In genomic region chr20:3798405-3798768, GRCh38 we compare ENCODE assay signal across 2 cellular contexts.
TF ChIP-seq lines count a peak whose summit lies in the region.

No MANE protein-coding gene starts in this region.

TF ChIP-seq in SK-N-SH, 30 proteins besides CTCF, POLR2A, EP300 and RAD21 (continued from another document):
- TF ChIP-seq ZBTB33 (IDR thresholded peaks at IDR 0.05; ENCODE audit: borderline replicate concordance, low read depth), result no peak
- TF ChIP-seq POLR2AphosphoS5 (IDR thresholded peaks at IDR 0.05; ENCODE audit: low read depth, low read length), result no peak
- TF ChIP-seq NRF1 (IDR thresholded peaks at IDR 0.05; ENCODE audit: low read depth, low read length), result no peak
- TF ChIP-seq JUND (IDR thresholded peaks at IDR 0.05), result no peak
- TF ChIP-seq MXI1 (IDR thresholded peaks at IDR 0.05; ENCODE audit: low read depth, low read length), result no peak
- no peak for TF ChIP-seq EZH2phosphoT487 (IDR thresholded peaks at IDR 0.05; ENCODE audit: borderline replicate concordance, low read depth)
- no peak for TF ChIP-seq YY1 (IDR thresholded peaks at IDR 0.05; ENCODE audit: low read depth)
- TF ChIP-seq, protein P1, sequence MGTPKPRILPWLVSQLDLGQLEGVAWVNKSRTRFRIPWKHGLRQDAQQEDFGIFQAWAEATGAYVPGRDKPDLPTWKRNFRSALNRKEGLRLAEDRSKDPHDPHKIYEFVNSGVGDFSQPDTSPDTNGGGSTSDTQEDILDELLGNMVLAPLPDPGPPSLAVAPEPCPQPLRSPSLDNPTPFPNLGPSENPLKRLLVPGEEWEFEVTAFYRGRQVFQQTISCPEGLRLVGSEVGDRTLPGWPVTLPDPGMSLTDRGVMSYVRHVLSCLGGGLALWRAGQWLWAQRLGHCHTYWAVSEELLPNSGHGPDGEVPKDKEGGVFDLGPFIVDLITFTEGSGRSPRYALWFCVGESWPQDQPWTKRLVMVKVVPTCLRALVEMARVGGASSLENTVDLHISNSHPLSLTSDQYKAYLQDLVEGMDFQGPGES (IDR thresholded peaks at IDR 0.05; ENCODE audit: low read depth, low read length), result no peak
- TF ChIP-seq GABPA (IDR thresholded peaks at IDR 0.05; ENCODE audit: low read depth), result no peak
- no peak for TF ChIP-seq SMC3 (IDR thresholded peaks at IDR 0.05; ENCODE audit: low read depth, low read length)
- TF ChIP-seq, protein P2, sequence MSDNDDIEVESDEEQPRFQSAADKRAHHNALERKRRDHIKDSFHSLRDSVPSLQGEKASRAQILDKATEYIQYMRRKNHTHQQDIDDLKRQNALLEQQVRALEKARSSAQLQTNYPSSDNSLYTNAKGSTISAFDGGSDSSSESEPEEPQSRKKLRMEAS (IDR thresholded peaks at IDR 0.05; ENCODE audit: low read depth), result no peak
- no peak for TF ChIP-seq TEAD4 (IDR thresholded peaks at IDR 0.05; ENCODE audit: borderline replicate concordance, insufficient read depth)
- no peak for TF ChIP-seq FOXM1 (IDR thresholded peaks at IDR 0.05; ENCODE audit: low read depth)
- no peak for TF ChIP-seq GATA2 (CRISPR knock-in tag; IDR thresholded peaks at IDR 0.05)
- TF ChIP-seq MEF2A (IDR thresholded peaks at IDR 0.05; ENCODE audit: borderline replicate concordance, low read depth), result no peak
- no peak for TF ChIP-seq RCOR1 (IDR thresholded peaks at IDR 0.05; ENCODE audit: low read length)
- no peak for TF ChIP-seq TAF1 (IDR thresholded peaks at IDR 0.05; ENCODE audit: borderline replicate concordance, low read depth, low read length)
TF ChIP-seq in SK-N-SH: peak in this region for 0.

TF ChIP-seq in SK-N-SH treated with all-trans-retinoic acid at 6 μM for 48 hours, 23 proteins besides CTCF, POLR2A, EP300 and RAD21 (continued from another document):
- no peak for TF ChIP-seq POU6F1 (CRISPR knock-in tag; IDR thresholded peaks at IDR 0.05; ENCODE audit: borderline replicate concordance, low read depth)
- TF ChIP-seq ZNF70 (CRISPR knock-in tag; IDR thresholded peaks at IDR 0.05), result no peak
- no peak for TF ChIP-seq SNAI2 (CRISPR knock-in tag; IDR thresholded peaks at IDR 0.05)
TF ChIP-seq in SK-N-SH treated with all-trans-retinoic acid at 6 μM for 48 hours: peak in this region for 0.
